Comparison of ENCODE assay signal across 8 cellular contexts in the genomic region with DNA sequence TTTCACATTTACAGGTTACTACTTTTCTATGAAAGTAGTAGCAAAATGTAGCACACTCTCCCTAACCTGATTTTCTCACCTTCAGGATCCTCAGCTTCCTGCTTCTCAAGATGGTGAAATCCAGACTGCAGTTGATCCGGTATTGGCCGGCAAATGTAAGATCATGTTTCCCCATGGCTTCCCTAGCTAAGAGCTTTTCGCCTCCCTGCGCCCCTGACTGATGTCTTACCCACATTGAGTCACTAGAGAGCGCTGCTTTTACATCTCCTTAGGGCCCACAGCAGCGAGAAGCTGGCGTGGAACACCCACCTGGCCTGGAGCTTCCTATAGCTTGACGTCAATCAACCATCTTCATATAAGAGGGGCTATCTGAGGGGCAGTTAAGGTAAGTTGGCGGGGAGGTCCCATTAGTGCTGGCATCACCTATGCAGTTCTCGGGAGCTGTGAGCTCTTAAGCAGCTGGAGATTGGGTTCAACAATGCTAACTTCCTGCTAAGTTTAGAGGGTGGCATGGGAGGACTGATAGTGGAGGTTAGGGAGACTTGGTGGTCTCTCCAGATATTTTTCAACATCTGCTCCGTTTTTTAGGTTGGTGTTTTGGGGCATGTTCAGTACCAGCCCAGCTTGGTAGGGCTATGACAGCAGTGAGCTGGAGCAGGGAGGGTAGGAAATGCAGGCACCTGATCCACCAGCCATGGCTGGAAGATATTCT. TPM values are rescaled to one million over a fixed set of nuclear protein-coding genes. Genes with fewer than 3 reads are reported as not detected.
DNase-seq lines count a peak whose midpoint lies in the region; ATAC-seq and TF ChIP-seq lines count a peak whose summit lies in the region.

No MANE protein-coding gene starts in this region.

- H3K27ac Mint-ChIP-seq in activated T-cell treated with anti-CD3 and anti-CD28 coated beads, Interleukin-2, amount 50 U/mL, for 72 hours, result peak overlapping the region; percentile 85
- H3K27ac Mint-ChIP-seq in glutamatergic neuron (ENCODE audit: unreplicated experiment), result peak overlapping the region; percentile 39

- peak overlapping the region in 1 of 2 donors; percentile 38 for H3K4me3 Mint-ChIP-seq in activated T-cell treated with anti-CD3 and anti-CD28 coated beads, Interleukin-2, amount 50 U/mL, for 72 hours
- no peak overlapping the region for H3K4me3 Mint-ChIP-seq in glutamatergic neuron (ENCODE audit: unreplicated experiment)

- no peaks in the 10 kb centered on the region for H3K9me3 Mint-ChIP-seq in activated T-cell treated with anti-CD3 and anti-CD28 coated beads, Interleukin-2, amount 50 U/mL, for 72 hours
- peaks cover 2% of the 10 kb centered on the region for H3K9me3 Mint-ChIP-seq in glutamatergic neuron (ENCODE audit: unreplicated experiment)

- no peaks in the 10 kb centered on the region for H3K4me1 ChIP-seq in psoas muscle

- 23 to 30% (median 29%) methylated on average over 11 of the region's 11 CpGs for WGBS in psoas muscle, 3 donors

- ATAC-seq in GM18907 (IDR thresholded peaks at IDR 0.05; ENCODE audit: unreplicated experiment) (peak; percentile 48), psoas muscle (peak; percentile 71 to 91 (median 84)), HG03432 (IDR thresholded peaks at IDR 0.05; ENCODE audit: unreplicated experiment) (no peak), HG02610 (IDR thresholded peaks at IDR 0.05; ENCODE audit: unreplicated experiment) (no peak)
- ATAC-seq in activated T-cell treated with anti-CD3 and anti-CD28 coated beads, Interleukin-2, amount 50 U/mL, for 72 hours (replicated peaks in 1 of 2), result peak; percentile 38 to 45

- no peaks in the 10 kb centered on the region for H3K36me3 ChIP-seq in psoas muscle (ENCODE audit: insufficient read depth in 1 of 2, low read depth in 1 of 2)

- H3K27me3 Mint-ChIP-seq in activated T-cell treated with anti-CD3 and anti-CD28 coated beads, Interleukin-2, amount 50 U/mL, for 72 hours (ENCODE audit: low read depth), result no peaks in the 10 kb centered on the region
- H3K27me3 Mint-ChIP-seq in glutamatergic neuron (ENCODE audit: unreplicated experiment), result peaks cover 6% of the 10 kb centered on the region

- no peaks in the 10 kb centered on the region for H3K27me3 ChIP-seq in psoas muscle (ENCODE audit: insufficient read depth in 3 of 3, low read length in 2 of 3)

- H3K9me3 ChIP-seq in psoas muscle, result no peaks in the 10 kb centered on the region

- TF ChIP-seq CTCF in glutamatergic neuron (IDR thresholded peaks at IDR 0.05; ENCODE audit: partially characterized antibody, unreplicated experiment) (peak; percentile 51), psoas muscle (IDR thresholded peaks at IDR 0.05) (peak; percentile 45)

- peaks cover 26 to 63% of the 10 kb centered on the region in 2 donors for H3K36me3 Mint-ChIP-seq in activated T-cell treated with anti-CD3 and anti-CD28 coated beads, Interleukin-2, amount 50 U/mL, for 72 hours (ENCODE audit: insufficient read depth in 2 of 2)
- no peaks in the 10 kb centered on the region for H3K36me3 Mint-ChIP-seq in glutamatergic neuron (ENCODE audit: unreplicated experiment)

- no peak overlapping the region for H3K27ac ChIP-seq in psoas muscle

- peak; percentile 75 for DNase-seq in Ammon's horn (ENCODE audit: low spot score)
- peak; percentile 51 to 78 for DNase-seq in NCI-H526 (lab: John Stamatoyannopoulos, UW)
- DNase-seq in activated T-cell treated with anti-CD3 and anti-CD28 coated beads, Interleukin-2, amount 50 U/mL, for 72 hours, result peak; percentile 45 to 55
- DNase-seq in glutamatergic neuron, result peak; percentile 60
- DNase-seq in psoas muscle, result no peak

- intact Hi-C loops in psoas muscle (cut with DNase I), result no loop called here

- no peak overlapping the region for H3K4me3 ChIP-seq in psoas muscle

- H3K4me1 Mint-ChIP-seq in activated T-cell treated with anti-CD3 and anti-CD28 coated beads, Interleukin-2, amount 50 U/mL, for 72 hours (ENCODE audit: low read depth), result peaks cover 66% of the 10 kb centered on the region
- peaks cover 4% of the 10 kb centered on the region for H3K4me1 Mint-ChIP-seq in glutamatergic neuron (ENCODE audit: low read depth, unreplicated experiment)

RNA-seq across cellular contexts. Expression of gene PTPN7, which starts 5.5 kb away (rescaled TPM):
- 100 to 1,000 TPM; 196 to 201 TPM for total RNA-seq in activated T-cell treated with anti-CD3 and anti-CD28 coated beads, Interleukin-2, amount 50 U/mL, for 72 hours
- total RNA-seq in glutamatergic neuron (ENCODE audit: unreplicated experiment) (not detected), psoas muscle (1 to 10 TPM in 1 of 4 donors, under 1 TPM in 3; 0.32 to 1.0 (median 0.45) TPM)
- polyA plus RNA-seq in psoas muscle, result under 1 TPM; 0.10 to 0.17 (median 0.13) TPM

RNA-seq across cellular contexts. Expression of gene ARL8A, which starts 10.4 kb away (rescaled TPM):
- 10 to 100 TPM; 58.1 to 77.1 TPM for total RNA-seq in activated T-cell treated with anti-CD3 and anti-CD28 coated beads, Interleukin-2, amount 50 U/mL, for 72 hours
- total RNA-seq in glutamatergic neuron (ENCODE audit: unreplicated experiment) (160 TPM), psoas muscle (10 to 100 TPM; 53.1 to 70.6 (median 62.3) TPM)
- polyA plus RNA-seq in psoas muscle, result 10 to 100 TPM; 26.6 to 34.0 (median 26.6) TPM

RNA-seq across cellular contexts. Expression of gene GPR37L1, which starts 32.2 kb away (rescaled TPM):
- total RNA-seq in activated T-cell treated with anti-CD3 and anti-CD28 coated beads, Interleukin-2, amount 50 U/mL, for 72 hours, result not detected
- not detected for total RNA-seq in glutamatergic neuron (ENCODE audit: unreplicated experiment)
- not detected for total RNA-seq in psoas muscle
- under 1 TPM; 0.01 TPM for polyA plus RNA-seq in psoas muscle

RNA-seq across cellular contexts. Expression of gene LGR6, which starts 38.7 kb away (rescaled TPM):
- under 1 TPM; 0.22 to 0.69 TPM for total RNA-seq in activated T-cell treated with anti-CD3 and anti-CD28 coated beads, Interleukin-2, amount 50 U/mL, for 72 hours
- 0.37 TPM for total RNA-seq in glutamatergic neuron (ENCODE audit: unreplicated experiment)
- under 1 TPM in 1 of 4 donors, not detected in 3; 0.19 TPM for total RNA-seq in psoas muscle
- polyA plus RNA-seq in psoas muscle, result under 1 TPM; 0.12 to 0.20 (median 0.13) TPM

Comparison
In these comparisons a context has a peak if more than half of its experiments do, and no peak if none do; other contexts are left out.
1. DNase-seq: peak in Ammon's horn (single experiment), NCI-H526 (2 of 2), activated T-cell treated with anti-CD3 and anti-CD28 coated beads, Interleukin-2, amount 50 U/mL, for 72 hours (2 of 2) and glutamatergic neuron (single experiment); none in psoas muscle (0 of 2).
2. ATAC-seq: peak in GM18907 (single experiment), activated T-cell treated with anti-CD3 and anti-CD28 coated beads, Interleukin-2, amount 50 U/mL, for 72 hours (2 of 2) and psoas muscle (4 of 4); none in HG03432 (single experiment) and HG02610 (single experiment).
3. RNA of gene PTPN7, which starts 5.5 kb away (total RNA-seq): 196 to 201 TPM in activated T-cell treated with anti-CD3 and anti-CD28 coated beads, Interleukin-2, amount 50 U/mL, for 72 hours; 0.32 to 1.0 TPM in psoas muscle and not detected in glutamatergic neuron (single experiment); every median in the first group is over 10 times any median in the second.